8 cellular contexts compared by ENCODE assay signal in genomic region chr12:109476807-109477184, GRCh38. TPM values are rescaled to one million over a fixed set of nuclear protein-coding genes. Genes with fewer than 3 reads are reported as not detected.
DNase-seq lines count a peak whose midpoint lies in the region; ATAC-seq, FAIRE-seq and TF ChIP-seq lines count a peak whose summit lies in the region.

No MANE protein-coding gene starts in this region.

- no peak overlapping the region for H3K4ac ChIP-seq in H1 (replicated peaks; ENCODE audit: insufficient read length, low read depth, low read length)

- DNase-seq in H1 (ENCODE audit: low read depth in 1 of 2, low spot score in 2 of 2) (no peak), neural crest cell (ENCODE audit: low read depth, low spot score) (no peak), GM13977 (ENCODE audit: low spot score) (no peak), NCI-H1105 (lab: John Stamatoyannopoulos, UW) (no peak)
- no peak for DNase-seq in activated CD8-positive, alpha-beta memory T cell treated with anti-CD3 and anti-CD28 coated beads, Interleukin-2, amount 50 U/mL, for 48 hours

- H4K5ac ChIP-seq in H1 (ENCODE audit: insufficient read length, low read depth, low read length): peak overlapping the region; percentile 98

- no peaks in the 10 kb centered on the region for H3K9me2 ChIP-seq in DOHH2 (replicated peaks; ENCODE audit: control insufficient read depth, low read length)
- no peaks in the 10 kb centered on the region for H3K9me2 ChIP-seq in Loucy (replicated peaks; ENCODE audit: low read depth, low read length)

- peak overlapping the region; percentile 62 for H4K91ac ChIP-seq in H1 (replicated peaks; ENCODE audit: insufficient read length, low read length)

- 0 out of 2 replicates have a peak overlapping the region, but pooled peaks have one; percentile 62 for H3K18ac ChIP-seq in H1 (ENCODE audit: extremely low read depth, low read length)

- H3K23ac ChIP-seq in H1 (ENCODE audit: insufficient read length): no peak overlapping the region

- H3K14ac ChIP-seq in H1 (ENCODE audit: insufficient read length): no peak overlapping the region

- H3K4me2 ChIP-seq in DOHH2 (ENCODE audit: low read length) (peak overlapping the region; percentile 82), Loucy (ENCODE audit: low read depth, low read length, poor library complexity, severe bottlenecking) (peak overlapping the region; percentile 88), H1 (ENCODE audit: insufficient read depth in 1 of 2, low read depth in 2 of 2, low read length in 2 of 2) (peak overlapping the region; percentile 87 to 98)

- H3K4me3 Mint-ChIP-seq in neural crest cell: peak overlapping the region; percentile 100

- in situ Hi-C loops in GM13977 (cut with MboI; ENCODE audit: low pct_unique_long_range_greater_than_20kb, low sequenced_read_pairs, unreplicated experiment): no loop called here

- POLR2A ChIA-PET in H1 (lab: Charles Lee; ENCODE audit: partially characterized antibody): interaction anchor here (0.8 to 3.2 kb wide), 9 partner anchors 8 to 110 kb away, joined by 3 to 23 read pairs (median 5); no protein-coding TSS in a partner anchor

- no peak overlapping the region for H2BK20ac ChIP-seq in H1 (ENCODE audit: low read length)

- H3K23me2 ChIP-seq in H1 (ENCODE audit: low read depth, low read length): peaks cover 11% of the 10 kb centered on the region

- H2AFZ ChIP-seq in Loucy (ENCODE audit: low read length) (peak overlapping the region; percentile 97), H1 (ENCODE audit: low read length) (no peak overlapping the region)

- H2AK5ac ChIP-seq in H1 (ENCODE audit: low read depth, low read length): no peak overlapping the region

- H3K9ac ChIP-seq in Loucy (ENCODE audit: low read depth, low read length, poor library complexity, severe bottlenecking): peak overlapping the region; percentile 85
- H3K9ac ChIP-seq in H1 (replicated peaks in 1 of 4; ENCODE audit: extremely low read depth in 1 of 4, low read depth in 3 of 4, low read length in 3 of 4): peak overlapping the region; percentile 37 to 92 (median 90)

- TF ChIP-seq CTCF in DOHH2 (IDR thresholded peaks at IDR 0.05; ENCODE audit: low read depth, low read length, poor library complexity, severe bottlenecking): no peak
- TF ChIP-seq CTCF in Loucy (conservative IDR thresholded peaks at IDR 0.05; ENCODE audit: low read length): no peak
- no peak for TF ChIP-seq CTCF in H1 (IDR thresholded peaks at IDR 0.05; ENCODE audit: control extremely low read depth in 1 of 3, insufficient read depth in 1 of 3, low read depth in 1 of 3, low read length in 3 of 3)
- TF ChIP-seq CTCF in neural crest cell (conservative IDR thresholded peaks at IDR 0.05): no peak
- TF ChIP-seq CTCF in GM13977 (IDR thresholded peaks at IDR 0.05; ENCODE audit: extremely low read depth, insufficient read depth, missing control alignments): no peak

- peaks cover 14% of the 10 kb centered on the region for H3K79me1 ChIP-seq in H1 (ENCODE audit: low read depth, low read length)

- peaks cover 80% of the 10 kb centered on the region for H3K79me2 ChIP-seq in DOHH2 (ENCODE audit: control insufficient read depth, low read length)
- peaks cover 71% of the 10 kb centered on the region for H3K79me2 ChIP-seq in Loucy (ENCODE audit: insufficient read depth, low read length)
- peaks cover 42 to 67% of the 10 kb centered on the region in 2 experiments for H3K79me2 ChIP-seq in H1 (ENCODE audit: control insufficient read depth in 1 of 2, insufficient read depth in 2 of 2, low read length in 2 of 2)

- no peak for TF ChIP-seq EP300 in H1 (IDR thresholded peaks at IDR 0.05; ENCODE audit: borderline replicate concordance in 1 of 2, low read depth in 2 of 2, low read length in 2 of 2)

- no peaks in the 10 kb centered on the region for H3K36me3 Mint-ChIP-seq in neural crest cell (ENCODE audit: low read depth)

- peak overlapping the region; percentile 98 for H3K4me3 ChIP-seq in DOHH2 (ENCODE audit: low read length)
- peak overlapping the region; percentile 96 for H3K4me3 ChIP-seq in Loucy (ENCODE audit: low read length, poor library complexity, severe bottlenecking)
- peak overlapping the region; percentile 92 to 97 (median 94) for H3K4me3 ChIP-seq in H1 (ENCODE audit: extremely low read depth in 1 of 4, insufficient read depth in 2 of 4, low read depth in 3 of 4, low read length in 4 of 4)

- CTCF ChIA-PET in H1 (lab: Charles Lee; ENCODE audit: partially characterized antibody): interaction anchor here (0.6 to 19.5 kb wide), 4 partner anchors 10 to 90 kb away, joined by 4 to 245 read pairs (median 6); no protein-coding TSS in a partner anchor

- TF ChIP-seq RAD21 in H1 (IDR thresholded peaks at IDR 0.05 in 1 of 2, conservative IDR thresholded peaks at IDR 0.05 in 1 of 2; ENCODE audit: low read depth in 2 of 2, low read length in 2 of 2): no peak

- no peak overlapping the region for H2BK120ac ChIP-seq in H1 (replicated peaks; ENCODE audit: low read depth, low read length)

- H4K20me1 ChIP-seq in DOHH2 (ENCODE audit: control insufficient read depth, insufficient read depth, low read depth, low read length) (peaks cover 3% of the 10 kb centered on the region; the same call in 1 of the 2 replicates), Loucy (ENCODE audit: insufficient read depth, low read length, poor library complexity, severe bottlenecking) (peaks cover 22% of the 10 kb centered on the region), H1 (replicated peaks in 1 of 2; ENCODE audit: control insufficient read depth in 1 of 2, insufficient read depth in 2 of 2, low read length in 2 of 2) (peaks cover 6 to 22% of the 10 kb centered on the region in 2 experiments)

- H3K27ac ChIP-seq in DOHH2 (ENCODE audit: low read depth, low read length) (peak overlapping the region; percentile 66; the same call in 1 of the 2 replicates), H1 (ENCODE audit: low read depth, low read length) (peak overlapping the region; percentile 98)

- WGBS in H1 (ENCODE audit: extremely low coverage in 1 of 2, insufficient coverage in 1 of 2, insufficient read length in 1 of 2, insufficient replicate concordance in 2 of 2, low coverage in 1 of 2, low lambda C conversion rate in 2 of 2, missing lambda C conversion rate in 1 of 2), 2 experiments: 0 to 100% methylated on average over 1 to 10 of the region's 11 CpGs

- ATAC-seq in HG02973 (IDR thresholded peaks at IDR 0.05; ENCODE audit: unreplicated experiment): no peak

- peak overlapping the region; percentile 84; the same call in 1 of the 2 replicates for H2BK15ac ChIP-seq in H1 (ENCODE audit: low read length)

- H3K4me1 Mint-ChIP-seq in neural crest cell: peaks cover 40% of the 10 kb centered on the region

- FAIRE-seq in H1 (lab: Jason Lieb, UNC): no peak

- H3K56ac ChIP-seq in H1 (replicated peaks; ENCODE audit: insufficient read length, low read depth, low read length): peak overlapping the region; percentile 74

- H3K27me3 Mint-ChIP-seq in neural crest cell (ENCODE audit: low read depth): no peaks in the 10 kb centered on the region

- H2BK12ac ChIP-seq in H1 (ENCODE audit: low read depth, low read length): peak overlapping the region; percentile 77; the same call in 1 of the 2 replicates

- H2BK5ac ChIP-seq in H1 (ENCODE audit: low read depth, low read length): peak overlapping the region; percentile 92

- H3K9me3 ChIP-seq in DOHH2 (ENCODE audit: control insufficient read depth, insufficient read depth, low read length) (no peaks in the 10 kb centered on the region), Loucy (ENCODE audit: insufficient read depth, low read depth, low read length) (no peaks in the 10 kb centered on the region), H1 (ENCODE audit: insufficient read depth in 2 of 2, low read depth in 1 of 2, low read length in 1 of 2) (no peaks in the 10 kb centered on the region)

- H3K4me1 ChIP-seq in DOHH2 (ENCODE audit: control insufficient read depth, low read length): peaks cover 22% of the 10 kb centered on the region
- H3K4me1 ChIP-seq in Loucy (ENCODE audit: insufficient read depth, low read length, poor library complexity, severe bottlenecking): peaks cover 31% of the 10 kb centered on the region
- peaks cover 0 to 10% (median 5%) of the 10 kb centered on the region in 4 experiments; a peak in 4 of 7 replicates for H3K4me1 ChIP-seq in H1 (replicated peaks in 1 of 4; ENCODE audit: control insufficient read depth in 3 of 4, insufficient read depth in 4 of 4, low read length in 3 of 4)

- H4K8ac ChIP-seq in H1 (ENCODE audit: extremely low read depth, insufficient read depth, low read length): peak overlapping the region; percentile 99; the same call in 1 of the 2 replicates

- no peaks in the 10 kb centered on the region for H3K27me3 ChIP-seq in DOHH2 (ENCODE audit: control insufficient read depth, low read length)
- H3K27me3 ChIP-seq in Loucy (ENCODE audit: insufficient read depth, low read length, poor library complexity, severe bottlenecking): no peaks in the 10 kb centered on the region
- H3K27me3 ChIP-seq in H1 (replicated peaks in 1 of 4; ENCODE audit: control insufficient read depth in 3 of 4, extremely low read depth in 1 of 4, insufficient read depth in 3 of 4, low read length in 3 of 4): no peaks in the 10 kb centered on the region

- TF ChIP-seq POLR2A in H1 (IDR thresholded peaks at IDR 0.05; ENCODE audit: control extremely low read depth in 1 of 2, low read depth in 2 of 2, low read length in 2 of 2): no peak; a peak in 1 of 3 replicates

- H3K9me3 Mint-ChIP-seq in neural crest cell: no peaks in the 10 kb centered on the region

- H3K36me3 ChIP-seq in DOHH2 (ENCODE audit: control insufficient read depth, low read length) (no peaks in the 10 kb centered on the region; the same call in 1 of the 2 replicates), Loucy (ENCODE audit: insufficient read depth, low read length) (no peaks in the 10 kb centered on the region), H1 (ENCODE audit: control insufficient read depth in 2 of 4, insufficient read depth in 4 of 4, low read length in 3 of 4) (peaks cover 0 to 4% (median under 1%) of the 10 kb centered on the region in 4 experiments; a peak in 2 of 8 replicates)

- H3K27ac Mint-ChIP-seq in neural crest cell (ENCODE audit: unreplicated experiment): peak overlapping the region; percentile 100

- H3F3A ChIP-seq in DOHH2 (ENCODE audit: control insufficient read depth, insufficient read depth): 0 out of 2 replicates have a peak, but pooled peaks cover 3% of the 10 kb centered on the region
- no peaks in the 10 kb centered on the region; the same call in 1 of the 2 replicates for H3F3A ChIP-seq in Loucy (ENCODE audit: low read depth)

RNA-seq across cellular contexts. Expression of gene KCTD10, which starts 0.3 kb away (rescaled TPM):
- 52.4 and 54.3 TPM in 2 replicates for total RNA-seq in H1 (2021; fragmentation: NEBNext Ultra II Directional; extraction: Animal tissue kit (Norgen Biotek cat#: 25700))
- polyA plus RNA-seq in H1 (2011; rRNA removed): 45.3 and 59.6 TPM in 2 replicates
- polyA plus RNA-seq in H1 (2011; cell fraction: cytosol; rRNA removed): 47.2 TPM
- polyA plus RNA-seq in H1 (2011; cell fraction: nucleus; rRNA removed): 64.7 TPM
- 35.2 to 45.9 TPM (median 38.3 TPM) in 4 replicates for polyA plus RNA-seq in H1 (2012, experiment 1 of 2)
- polyA plus RNA-seq in H1 (2012, experiment 2 of 2): 22.6 TPM
- 30.1 TPM for polyA plus RNA-seq in H1 (2013, experiment 1 of 2)
- polyA plus RNA-seq in H1 (2013, experiment 2 of 2): 33.7 TPM
- 113 and 125 TPM in 2 replicates for polyA minus RNA-seq in H1 (2011; rRNA and poly(A)+ RNA removed)
- 49.3 TPM for polyA minus RNA-seq in H1 (2011; cell fraction: cytosol; rRNA and poly(A)+ RNA removed)
- 86.0 TPM for polyA minus RNA-seq in H1 (2011; cell fraction: nucleus; rRNA and poly(A)+ RNA removed)
- 58.4 and 66.4 TPM in 2 replicates for total RNA-seq in neural crest cell

RNA-seq across cellular contexts. Expression of gene UBE3B, which starts 0.6 kb away (rescaled TPM):
- 21.1 and 21.8 TPM in 2 replicates for total RNA-seq in H1 (2021; fragmentation: NEBNext Ultra II Directional; extraction: Animal tissue kit (Norgen Biotek cat#: 25700))
- polyA plus RNA-seq in H1 (2011; rRNA removed): 14.0 and 17.1 TPM in 2 replicates
- 15.4 TPM for polyA plus RNA-seq in H1 (2011; cell fraction: cytosol; rRNA removed)
- polyA plus RNA-seq in H1 (2011; cell fraction: nucleus; rRNA removed): 42.4 TPM
- 13.8 to 15.2 TPM (median 14.2 TPM) in 4 replicates for polyA plus RNA-seq in H1 (2012, experiment 1 of 2)
- 6.5 TPM for polyA plus RNA-seq in H1 (2012, experiment 2 of 2)
- 14.9 TPM for polyA plus RNA-seq in H1 (2013, experiment 1 of 2)
- 15.1 TPM for polyA plus RNA-seq in H1 (2013, experiment 2 of 2)
- polyA minus RNA-seq in H1 (2011; rRNA and poly(A)+ RNA removed): 29.4 and 36.8 TPM in 2 replicates
- polyA minus RNA-seq in H1 (2011; cell fraction: cytosol; rRNA and poly(A)+ RNA removed): 13.9 TPM
- polyA minus RNA-seq in H1 (2011; cell fraction: nucleus; rRNA and poly(A)+ RNA removed): 40.1 TPM
- 35.9 and 38.7 TPM in 2 replicates for total RNA-seq in neural crest cell
